In genomic region chr16:75648265-75649076, GRCh38 we compare ENCODE assay signal across 8 cellular contexts. TPM values are rescaled to one million over a fixed set of nuclear protein-coding genes. Genes with fewer than 3 reads are reported as not detected.
DNase-seq lines count a peak whose midpoint lies in the region; ATAC-seq, FAIRE-seq and TF ChIP-seq lines count a peak whose summit lies in the region.

No MANE protein-coding gene starts in this region.

- peak overlapping the region; percentile 86 for H3K23ac ChIP-seq in IMR-90 (ENCODE audit: low read depth, low read length)

- TF ChIP-seq CTCF in IMR-90 (conservative IDR thresholded peaks at IDR 0.05; ENCODE audit: low read depth, low read length) = no peak

- H4K20me1 ChIP-seq in IMR-90 (ENCODE audit: insufficient read depth, low read length) = peaks cover 51% of the 10 kb centered on the region

- peak overlapping the region; percentile 79 for H4K91ac ChIP-seq in IMR-90 (ENCODE audit: insufficient read depth, low read depth, low read length)

- peak overlapping the region; percentile 96 for H3K27ac ChIP-seq in IMR-90 (ENCODE audit: insufficient read depth, low read length)

- CTCF ChIA-PET in IMR-90 (lab: Yijun Ruan, JAX) = interaction anchor here (1.1 to 1.5 kb wide), 3 partner anchors 115 to 176 kb away, joined by 3 to 4 read pairs (median 3); no protein-coding TSS in a partner anchor

- peaks cover 5 to 48% of the 10 kb centered on the region in 2 experiments; a peak in 2 of 4 replicates for H3K79me1 ChIP-seq in IMR-90 (ENCODE audit: low read depth in 1 of 2, low read length in 2 of 2)

- no peak for FAIRE-seq in RCC 7860 (lab: Jason Lieb, UNC)

- H3K9ac ChIP-seq in IMR-90 (ENCODE audit: low read depth, low read length) = peak overlapping the region; percentile 99

- intact Hi-C loops in IMR-90 (cut with micrococcal nuclease) = loop anchor here (1.0 to 10.0 kb wide), 2 partner anchors 116 to 1526 kb away; no protein-coding TSS in a partner anchor

- H3K4me3 ChIP-seq in IMR-90 (ENCODE audit: insufficient read depth, low read depth, low read length) = peak overlapping the region; percentile 85

- no TSS peak for BruUV-seq in IMR-90 (replicated peaks; lab: Mats Ljungman, UMichigan)

- H3K18ac ChIP-seq in IMR-90 (ENCODE audit: low read depth, low read length) = peak overlapping the region; percentile 98

- peak overlapping the region; percentile 92 for H2AFZ ChIP-seq in IMR-90 (replicated peaks; ENCODE audit: low read length, poor library complexity)

- ATAC-seq in GM21528 (IDR thresholded peaks at IDR 0.05; ENCODE audit: low FRiP score, unreplicated experiment) (peak; percentile 39), IMR-90 (ENCODE audit: low read depth) (peak; percentile 52)
- ATAC-seq in activated T-helper 17 cell treated with anti-CD3 and anti-CD28 coated beads, Interleukin-2, amount 50 U/mL, for 72 hours (replicated peaks) = peak; percentile 41
- peak; percentile 53 to 66 for ATAC-seq in natural killer cell treated with Interleukin-12 subunit alpha and Interleukin-12 subunit beta and Interleukin-15 and Interleukin-18, amount 100 ng/mL, for 72 hours

- DNase-seq in DMS153 treated with DMSO at 0.1 percent for 48 hours (lab: John Stamatoyannopoulos, UW; ENCODE audit: unreplicated experiment) (peak; percentile 59), IMR-90 (peak; percentile 65), RCC 7860 (ENCODE audit: low spot score) (peak; percentile 35), fibroblast of peridontal ligament (ENCODE audit: extremely low read depth) (peak; percentile 70)
- peak; percentile 84 for DNase-seq in natural killer cell treated with Interleukin-12 subunit alpha and Interleukin-12 subunit beta and Interleukin-15 and Interleukin-18, amount 100 ng/mL, for 72 hours (ENCODE audit: low spot score)
- peak; percentile 85 for DNase-seq in stimulated activated naive CD4-positive, alpha-beta T cell treated with Interleukin-2 at 50 U/mL for 16 hours (lab: John Stamatoyannopoulos, UW)

- H3K36me3 ChIP-seq in IMR-90 (ENCODE audit: control insufficient read depth, insufficient read depth, low read length) = peaks cover 7% of the 10 kb centered on the region

- no peak overlapping the region for H2BK20ac ChIP-seq in IMR-90 (ENCODE audit: low read depth, low read length)

- H3K9me3 ChIP-seq in IMR-90 (ENCODE audit: control insufficient read depth, insufficient read depth, low read length) = no peaks in the 10 kb centered on the region

- in situ Hi-C loops in IMR-90 (cut with MboI; ENCODE audit: low sequenced_read_pairs) = loop anchor here (10.0 kb wide), 1 partner anchor 116 kb away; no protein-coding TSS in a partner anchor

- dilution Hi-C loops in IMR-90 (cut with HindIII; ENCODE audit: low sequenced_read_pairs, unreplicated experiment) = no loop called here

- H3K56ac ChIP-seq in IMR-90 (ENCODE audit: extremely low read depth, insufficient read depth, low read length) = peak overlapping the region; percentile 44; the same call in 1 of the 2 replicates

- no peak for TF ChIP-seq POLR2A in IMR-90 (IDR thresholded peaks at IDR 0.05; ENCODE audit: low read depth, low read length)

- peak overlapping the region; percentile 98 for H3K4me2 ChIP-seq in IMR-90 (ENCODE audit: low read depth, low read length)

- H3K27me3 ChIP-seq in IMR-90 (ENCODE audit: control insufficient read depth, insufficient read depth, low read length) = no peaks in the 10 kb centered on the region

- peak overlapping the region; percentile 80; the same call in 1 of the 2 replicates for H2AK5ac ChIP-seq in IMR-90 (ENCODE audit: low read depth, low read length)

- WGBS in IMR-90 (ENCODE audit: extremely low coverage in 2 of 2, insufficient read length in 1 of 2), 2 experiments = 2% methylated on average over 40 of the region's 62 CpGs; no CpG with 5 or more reads in 1 of the 2 experiments

- H3K36me3 Mint-ChIP-seq in activated T-helper 17 cell treated with anti-CD3 and anti-CD28 coated beads, Interleukin-2, amount 50 U/mL, for 72 hours (ENCODE audit: low read depth) = peaks cover 92% of the 10 kb centered on the region
- H3K36me3 Mint-ChIP-seq in natural killer cell treated with Interleukin-12 subunit alpha and Interleukin-12 subunit beta and Interleukin-15 and Interleukin-18, amount 100 ng/mL, for 72 hours = peaks cover 24% of the 10 kb centered on the region

- TF ChIP-seq RAD21 in IMR-90 (IDR thresholded peaks at IDR 0.05; ENCODE audit: low read length) = no peak

- H3K4me1 ChIP-seq in IMR-90 (ENCODE audit: control insufficient read depth, insufficient read depth, low read length) = peaks cover 6% of the 10 kb centered on the region

- peak overlapping the region; percentile 95 for H4K5ac ChIP-seq in IMR-90 (ENCODE audit: low read depth, low read length)

- peak overlapping the region; percentile 87 for H2AK9ac ChIP-seq in IMR-90 (replicated peaks; ENCODE audit: low read depth, low read length, poor library complexity)

- peaks cover 5% of the 10 kb centered on the region for H3K9me1 ChIP-seq in IMR-90 (ENCODE audit: insufficient read depth, low read length)

- H3K27me3 Mint-ChIP-seq in activated T-helper 17 cell treated with anti-CD3 and anti-CD28 coated beads, Interleukin-2, amount 50 U/mL, for 72 hours = no peaks in the 10 kb centered on the region
- no peaks in the 10 kb centered on the region for H3K27me3 Mint-ChIP-seq in natural killer cell treated with Interleukin-12 subunit alpha and Interleukin-12 subunit beta and Interleukin-15 and Interleukin-18, amount 100 ng/mL, for 72 hours

- H3K27ac Mint-ChIP-seq in activated T-helper 17 cell treated with anti-CD3 and anti-CD28 coated beads, Interleukin-2, amount 50 U/mL, for 72 hours = peak overlapping the region; percentile 97
- H3K27ac Mint-ChIP-seq in natural killer cell treated with Interleukin-12 subunit alpha and Interleukin-12 subunit beta and Interleukin-15 and Interleukin-18, amount 100 ng/mL, for 72 hours = peak overlapping the region; percentile 92 to 99

- H4K8ac ChIP-seq in IMR-90 (ENCODE audit: low read depth in 2 of 2, low read length in 2 of 2) = peak overlapping the region; percentile 72 to 80

- peak overlapping the region; percentile 85 for H3K4ac ChIP-seq in IMR-90 (ENCODE audit: low read depth, low read length)

- peaks cover 38% of the 10 kb centered on the region for H3K4me1 Mint-ChIP-seq in activated T-helper 17 cell treated with anti-CD3 and anti-CD28 coated beads, Interleukin-2, amount 50 U/mL, for 72 hours
- peaks cover 48 to 62% of the 10 kb centered on the region in 2 donors for H3K4me1 Mint-ChIP-seq in natural killer cell treated with Interleukin-12 subunit alpha and Interleukin-12 subunit beta and Interleukin-15 and Interleukin-18, amount 100 ng/mL, for 72 hours (ENCODE audit: low read depth in 2 of 2)

- no peaks in the 10 kb centered on the region for H3K9me3 Mint-ChIP-seq in activated T-helper 17 cell treated with anti-CD3 and anti-CD28 coated beads, Interleukin-2, amount 50 U/mL, for 72 hours
- no peaks in the 10 kb centered on the region for H3K9me3 Mint-ChIP-seq in natural killer cell treated with Interleukin-12 subunit alpha and Interleukin-12 subunit beta and Interleukin-15 and Interleukin-18, amount 100 ng/mL, for 72 hours

- H2BK5ac ChIP-seq in IMR-90 (ENCODE audit: low read depth, low read length, poor library complexity, severe bottlenecking) = peak overlapping the region; percentile 86

- peak overlapping the region; percentile 86 for H3K14ac ChIP-seq in IMR-90 (replicated peaks; ENCODE audit: low read depth, low read length)

- POLR2A ChIA-PET in IMR-90 (lab: Charles Lee; ENCODE audit: unreplicated experiment) = interaction anchor here (1.1 kb wide), 1 partner anchor 42 kb away, joined by 4 read pairs; no protein-coding TSS in a partner anchor

- peak overlapping the region; percentile 99 for H3K4me3 Mint-ChIP-seq in activated T-helper 17 cell treated with anti-CD3 and anti-CD28 coated beads, Interleukin-2, amount 50 U/mL, for 72 hours
- H3K4me3 Mint-ChIP-seq in natural killer cell treated with Interleukin-12 subunit alpha and Interleukin-12 subunit beta and Interleukin-15 and Interleukin-18, amount 100 ng/mL, for 72 hours = peak overlapping the region; percentile 97

- no peak overlapping the region; the same call in 2 of the 3 replicates for H2BK15ac ChIP-seq in IMR-90 (ENCODE audit: low read depth, low read length)

- H2BK120ac ChIP-seq in IMR-90 (ENCODE audit: low read depth, low read length) = peak overlapping the region; percentile 1; the same call in 1 of the 2 replicates

RNA-seq across cellular contexts. Expression of gene TERF2IP, which starts 0.9 kb away (rescaled TPM):
- 15.4 and 25.6 TPM in 2 replicates for total RNA-seq in IMR-90 (2012; rRNA removed)
- polyA plus RNA-seq in IMR-90 (2012; rRNA removed) = 32.5 and 35.2 TPM in 2 replicates
- polyA plus RNA-seq in IMR-90 (2012; cell fraction: cytosol; rRNA removed) = 24.6 and 30.8 TPM in 2 replicates
- 19.4 and 22.6 TPM in 2 replicates for polyA plus RNA-seq in IMR-90 (2012; cell fraction: nucleus; rRNA removed; ENCODE audit: low replicate concordance)
- total RNA-seq in activated T-helper 17 cell treated with anti-CD3 and anti-CD28 coated beads, Interleukin-2, amount 50 U/mL, for 72 hours = 10 to 100 TPM; 56.7 to 67.1 TPM
- total RNA-seq in natural killer cell treated with Interleukin-12 subunit alpha and Interleukin-12 subunit beta and Interleukin-15 and Interleukin-18, amount 100 ng/mL, for 72 hours = 100 to 1,000 TPM in 1 of 2 donors, 10 to 100 TPM in 1; 77.9 to 116 TPM

RNA-seq across cellular contexts. Expression of gene KARS1, which starts 1.0 kb away (rescaled TPM):
- total RNA-seq in IMR-90 (2012; rRNA removed) = 228 and 229 TPM in 2 replicates
- 111 and 122 TPM in 2 replicates for polyA plus RNA-seq in IMR-90 (2012; rRNA removed)
- polyA plus RNA-seq in IMR-90 (2012; cell fraction: cytosol; rRNA removed) = 35.8 and 53.7 TPM in 2 replicates
- polyA plus RNA-seq in IMR-90 (2012; cell fraction: nucleus; rRNA removed; ENCODE audit: low replicate concordance) = 16.1 and 76.9 TPM in 2 replicates
- 100 to 1,000 TPM; 153 to 269 TPM for total RNA-seq in activated T-helper 17 cell treated with anti-CD3 and anti-CD28 coated beads, Interleukin-2, amount 50 U/mL, for 72 hours
- 100 to 1,000 TPM; 198 to 239 TPM for total RNA-seq in natural killer cell treated with Interleukin-12 subunit alpha and Interleukin-12 subunit beta and Interleukin-15 and Interleukin-18, amount 100 ng/mL, for 72 hours

RNA-seq across cellular contexts. Expression of gene ADAT1, which starts 25.4 kb away (rescaled TPM):
- total RNA-seq in IMR-90 (2012; rRNA removed) = 36.7 and 52.9 TPM in 2 replicates
- 22.7 and 23.4 TPM in 2 replicates for polyA plus RNA-seq in IMR-90 (2012; rRNA removed)
- polyA plus RNA-seq in IMR-90 (2012; cell fraction: cytosol; rRNA removed) = 8.5 and 15.4 TPM in 2 replicates
- 10.6 and 36.6 TPM in 2 replicates for polyA plus RNA-seq in IMR-90 (2012; cell fraction: nucleus; rRNA removed; ENCODE audit: low replicate concordance)
- total RNA-seq in activated T-helper 17 cell treated with anti-CD3 and anti-CD28 coated beads, Interleukin-2, amount 50 U/mL, for 72 hours = 10 to 100 TPM; 25.6 to 48.9 TPM
- 10 to 100 TPM; 41.3 to 64.2 TPM for total RNA-seq in natural killer cell treated with Interleukin-12 subunit alpha and Interleukin-12 subunit beta and Interleukin-15 and Interleukin-18, amount 100 ng/mL, for 72 hours

RNA-seq across cellular contexts. Expression of gene CPHXL2, which starts 28.3 kb away (rescaled TPM):
- not detected in 2 replicates for total RNA-seq in IMR-90 (2012; rRNA removed)
- polyA plus RNA-seq in IMR-90 (2012; rRNA removed) = not detected in 2 replicates
- polyA plus RNA-seq in IMR-90 (2012; cell fraction: cytosol; rRNA removed) = not detected in 2 replicates
- not detected in 2 replicates for polyA plus RNA-seq in IMR-90 (2012; cell fraction: nucleus; rRNA removed; ENCODE audit: low replicate concordance)
- total RNA-seq in activated T-helper 17 cell treated with anti-CD3 and anti-CD28 coated beads, Interleukin-2, amount 50 U/mL, for 72 hours = not detected
- total RNA-seq in natural killer cell treated with Interleukin-12 subunit alpha and Interleukin-12 subunit beta and Interleukin-15 and Interleukin-18, amount 100 ng/mL, for 72 hours = not detected

RNA-seq across cellular contexts. Expression of gene DUXB, which starts 52.8 kb away (rescaled TPM):
- total RNA-seq in IMR-90 (2012; rRNA removed) = not detected in 2 replicates
- polyA plus RNA-seq in IMR-90 (2012; rRNA removed) = not detected in 2 replicates
- polyA plus RNA-seq in IMR-90 (2012; cell fraction: cytosol; rRNA removed) = not detected in 2 replicates
- polyA plus RNA-seq in IMR-90 (2012; cell fraction: nucleus; rRNA removed; ENCODE audit: low replicate concordance) = not detected in 2 replicates
- not detected for total RNA-seq in activated T-helper 17 cell treated with anti-CD3 and anti-CD28 coated beads, Interleukin-2, amount 50 U/mL, for 72 hours
- not detected for total RNA-seq in natural killer cell treated with Interleukin-12 subunit alpha and Interleukin-12 subunit beta and Interleukin-15 and Interleukin-18, amount 100 ng/mL, for 72 hours

Comparison
In these comparisons a context has a peak if more than half of its experiments do, and no peak if none do; other contexts are left out.
1. Peak in every context shown above with its lines: DNase-seq, ATAC-seq, H3K4me3 ChIP-seq and H3K27ac ChIP-seq.
2. DNase-seq: peak in every context shown above with its lines; median percentile 85 in stimulated activated naive CD4-positive, alpha-beta T cell treated with Interleukin-2 at 50 U/mL for 16 hours; 84 in natural killer cell treated with Interleukin-12 subunit alpha and Interleukin-12 subunit beta and Interleukin-15 and Interleukin-18, amount 100 ng/mL, for 72 hours; 70 in fibroblast of peridontal ligament; 65 in IMR-90; 59 in DMS153 treated with DMSO at 0.1 percent for 48 hours; 35 in RCC 7860.